Comparison of ENCODE assay signal across 11 cellular contexts in genomic region chr3:98013428-98014349, GRCh38. TPM values are rescaled to one million over a fixed set of nuclear protein-coding genes. Genes with fewer than 3 reads are reported as not detected.
A peak's percentile ranks its signal among the peaks of the same experiment; 100 is the strongest.
DNase-seq lines count a peak whose midpoint lies in the region; ATAC-seq and TF ChIP-seq lines count a peak whose summit lies in the region.
"Had no signal": no experiment of that assay in that cellular context is flagged by ENCODE, and none has a peak within 500 bp of the region (broad histone marks: within the 10 kb centered on the region; RNA-seq: fewer than 3 reads in every experiment).

No MANE protein-coding gene starts in this region.

- CTCF ChIA-PET in Panc1 (lab: Charles Lee): no interaction called here

- peaks cover 0 to 4% (median 0%) of the 10 kb centered on the region in 12 donors for H3K9me3 ChIP-seq in heart left ventricle
- no peaks in the 10 kb centered on the region for H3K9me3 ChIP-seq in Panc1 (ENCODE audit: control insufficient read depth, insufficient read depth, low read depth, low read length)
- no peaks in the 10 kb centered on the region for H3K9me3 ChIP-seq in vagina

- POLR2A ChIA-PET in Panc1 (lab: Charles Lee): no interaction called here

- no peaks in the 10 kb centered on the region for H3K27me3 ChIP-seq in heart left ventricle
- H3K27me3 ChIP-seq in Panc1 (ENCODE audit: control insufficient read depth, insufficient read depth, low read length): no peaks in the 10 kb centered on the region; the same call in 1 of the 2 replicates
- H3K27me3 ChIP-seq in foreskin keratinocyte: no peaks in the 10 kb centered on the region
- H3K27me3 ChIP-seq in vagina: no peaks in the 10 kb centered on the region

- DNase-seq in Right ventricle myocardium inferior (ENCODE audit: missing footprints) (no peak), heart left ventricle (no peak), Panc1 (ENCODE audit: low read depth, low spot score) (no peak), foreskin keratinocyte (peak; percentile 51 to 71), vagina (ENCODE audit: extremely low spot score in 2 of 2) (no peak), C1 segment of cervical spinal cord (lab: John Stamatoyannopoulos, UW) (no peak)
- DNase-seq: activated T-cell treated with anti-CD3 and anti-CD28 coated beads, Interleukin-2, amount 50 U/mL, for 72 hours had no signal

- H3K4me3 ChIP-seq in heart left ventricle: no peak overlapping the region
- no peak overlapping the region for H3K4me3 ChIP-seq in Panc1 (ENCODE audit: low read depth in 2 of 2, low read length in 2 of 2)
- H3K4me3 ChIP-seq in vagina: no peak overlapping the region

- TF ChIP-seq POLR2A in heart left ventricle (IDR thresholded peaks at IDR 0.05): no peak
- TF ChIP-seq POLR2A in vagina (IDR thresholded peaks at IDR 0.05): no peak

- in situ Hi-C loops in Panc1 (cut with HindIII; ENCODE audit: low pct_unique_long_range_greater_than_20kb, low sequenced_read_pairs): no loop called here

- H3K4me1 ChIP-seq in heart left ventricle (peaks cover 0 to 23% (median 0%) of the 10 kb centered on the region in 12 donors), Panc1 (ENCODE audit: control insufficient read depth, insufficient read depth, low read length) (no peaks in the 10 kb centered on the region), foreskin keratinocyte (peaks cover 9% of the 10 kb centered on the region), vagina (peaks cover 27% of the 10 kb centered on the region)

- intact Hi-C loops in Right ventricle myocardium inferior (cut with DNase I) (no loop called here), heart left ventricle (cut with DNase I) (no loop called here), Panc1 (cut with micrococcal nuclease; ENCODE audit: unreplicated experiment) (no loop called here), vagina (cut with DNase I) (no loop called here)

- 52 to 55% (median 52%) methylated on average over 5 of the region's 5 CpGs for WGBS in heart left ventricle, 4 donors

- H3K36me3 ChIP-seq in heart left ventricle: no peaks in the 10 kb centered on the region
- H3K36me3 ChIP-seq in Panc1 (ENCODE audit: control insufficient read depth, insufficient read depth, low read length): no peaks in the 10 kb centered on the region
- H3K36me3 ChIP-seq in vagina: no peaks in the 10 kb centered on the region

- no TSS peak for BruUV-seq in Panc1 (replicated peaks; lab: Mats Ljungman, UMichigan)

- peak overlapping the region in 1 of 12 donors; percentile 54 for H3K27ac ChIP-seq in heart left ventricle
- no peak overlapping the region for H3K27ac ChIP-seq in Panc1 (ENCODE audit: low read length)
- H3K27ac ChIP-seq in foreskin keratinocyte: no peak overlapping the region
- peak overlapping the region; percentile 9 for H3K27ac ChIP-seq in vagina

- peak; percentile 27 for ATAC-seq in Right ventricle myocardium inferior
- ATAC-seq in heart left ventricle: no peak
- ATAC-seq in Panc1: no peak
- peak; percentile 91 for ATAC-seq in foreskin keratinocyte
- no peak for ATAC-seq in HG03442 (IDR thresholded peaks at IDR 0.05; ENCODE audit: unreplicated experiment)
- ATAC-seq in HG02610 (IDR thresholded peaks at IDR 0.05; ENCODE audit: unreplicated experiment): no peak
- ATAC-seq: activated T-cell treated with anti-CD3 and anti-CD28 coated beads, Interleukin-2, amount 50 U/mL, for 72 hours had no signal

- no peak for TF ChIP-seq CTCF in heart left ventricle (IDR thresholded peaks at IDR 0.05)
- peak; percentile 28 for TF ChIP-seq CTCF in Panc1 (IDR thresholded peaks at IDR 0.05)
- peak; percentile 44 for TF ChIP-seq CTCF in foreskin keratinocyte (conservative IDR thresholded peaks at IDR 0.05)
- TF ChIP-seq CTCF in vagina (IDR thresholded peaks at IDR 0.05): no peak

RNA-seq across cellular contexts. Expression of gene GABRR3, which starts 21.4 kb away (rescaled TPM):
- total RNA-seq in Right ventricle myocardium inferior: not detected
- total RNA-seq in heart left ventricle: not detected
- polyA plus RNA-seq in heart left ventricle: not detected
- total RNA-seq in Panc1 (2021; ENCODE audit: unreplicated experiment): not detected
- polyA plus RNA-seq in Panc1 (2012; ENCODE audit: insufficient read length): not detected
- total RNA-seq in foreskin keratinocyte: not detected in 2 replicates
- polyA plus RNA-seq in foreskin keratinocyte: not detected in 2 replicates
- total RNA-seq in vagina: not detected
- total RNA-seq: activated T-cell treated with anti-CD3 and anti-CD28 coated beads, Interleukin-2, amount 50 U/mL, for 72 hours had no signal
- polyA plus RNA-seq: BJ, IgD-negative memory B cell had no signal

RNA-seq across cellular contexts. Expression of gene RIOX2, which starts 41.5 kb away (rescaled TPM):
- total RNA-seq in Right ventricle myocardium inferior (13.2 TPM), heart left ventricle (10 to 100 TPM; 10.3 to 15.9 (median 12.1) TPM), Panc1 (2021; ENCODE audit: unreplicated experiment) (44.1 TPM), foreskin keratinocyte (38.8 and 45.5 TPM in 2 replicates), vagina (33.4 TPM)
- polyA plus RNA-seq in heart left ventricle (10 to 100 TPM in 1 of 2 donors, 1 to 10 TPM in 1; 8.9 to 13.3 TPM), foreskin keratinocyte (20.6 and 23.5 TPM in 2 replicates)
- 33.1 TPM for polyA plus RNA-seq in Panc1 (2012; ENCODE audit: insufficient read length)

Comparison
In these comparisons a context has a peak if more than half of its experiments do, and no peak if none do; other contexts are left out.
1. ATAC-seq: peak in Right ventricle myocardium inferior (single experiment) and foreskin keratinocyte (single experiment); none in heart left ventricle (0 of 4), Panc1 (single experiment), HG03442 (single experiment) and HG02610 (single experiment).
2. DNase-seq: peak in foreskin keratinocyte (2 of 2); none in Right ventricle myocardium inferior (single experiment), heart left ventricle (0 of 5), Panc1 (single experiment), vagina (0 of 2) and C1 segment of cervical spinal cord (0 of 14).
3. CTCF ChIP-seq: peak in Panc1 (single experiment) and foreskin keratinocyte (single experiment); none in heart left ventricle (0 of 12) and vagina (0 of 3).